22 cellular contexts compared by ENCODE assay signal in the genomic region with DNA sequence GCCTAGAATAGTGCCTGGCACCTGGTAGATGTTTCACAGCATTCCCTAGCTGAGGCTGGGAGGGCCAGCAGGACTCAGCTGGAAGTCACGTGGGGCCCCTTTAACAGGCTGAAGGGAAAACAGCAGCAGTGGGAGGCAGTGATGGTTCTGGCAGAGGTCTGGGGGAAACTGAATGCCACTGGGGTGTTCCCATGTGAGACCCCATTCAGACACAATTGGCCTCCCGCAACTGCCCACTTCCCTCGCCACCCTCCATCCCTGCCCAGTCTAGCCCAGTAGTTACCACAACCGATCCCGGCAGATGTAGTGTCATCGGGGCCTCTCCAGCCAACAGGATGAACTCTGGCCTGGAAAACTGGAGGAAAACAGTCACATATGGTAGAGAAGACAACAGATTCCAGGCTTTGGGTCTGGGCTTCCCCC. TPM values are rescaled to one million over a fixed set of nuclear protein-coding genes. Genes with fewer than 3 reads are reported as not detected.
"Had no signal": no experiment of that assay in that cellular context is flagged by ENCODE, and none has a peak within 500 bp of the region (broad histone marks: within the 10 kb centered on the region; RNA-seq: fewer than 3 reads in every experiment).

No MANE protein-coding gene starts in this region.

- H3K36me3 Mint-ChIP-seq: activated naive CD8-positive, alpha-beta T cell treated with anti-CD3 and anti-CD28 coated beads, Interleukin-2, amount 10 ng/mL, durations not matched to agents 7 days and 5 days had no signal

- ATAC-seq: T-helper 17 cell had no signal

- H3K9me3 ChIP-seq: adrenal gland had no signal

- H3K27ac ChIP-seq: adrenal gland, PC-9 had no signal

- H3K4me2 ChIP-seq: PC-9 had no signal

- H3K27me3 ChIP-seq: adrenal gland had no signal

- H2AFZ ChIP-seq: PC-9 had no signal

- H3K4me1 Mint-ChIP-seq: activated B cell treated with CpG ODN at 0.5 μM for 24 hours; activated CD4-positive, alpha-beta T cell treated with anti-CD3 and anti-CD28 coated beads, Interleukin-2, amount 10 ng/mL, durations not matched to agents 24 days and 14 days; T-helper 17 cell had no signal

- DNase-seq: activated B cell treated with CpG ODN at 0.5 μM for 24 hours; activated CD4-positive, alpha-beta T cell treated with anti-CD3 and anti-CD28 coated beads for 1 hour; activated CD4-positive, alpha-beta T cell treated with anti-CD3 and anti-CD28 coated beads, Interleukin-2, amount 10 ng/mL, durations not matched to agents 24 days and 14 days; activated CD4-positive, alpha-beta T cell treated with anti-CD3 and anti-CD28 coated beads, Interleukin-2, amount 50 U/mL, for 48 hours; activated naive CD4-positive, alpha-beta T cell treated with anti-CD3 and anti-CD28 coated beads, Interleukin-2, amount 50 U/mL, for 16 hours; activated naive CD8-positive, alpha-beta T cell treated with anti-CD3 and anti-CD28 coated beads, Interleukin-2, amount 10 ng/mL, durations not matched to agents 7 days and 5 days; activated T-cell treated with anti-CD3 and anti-CD28 coated beads, Interleukin-2, amount 50 U/mL, for 1 hour; anterior cingulate cortex; Karpas-422; NCI-H1105 treated with DMSO at 0.1 percent for 48 hours; NCI-H1436 treated with DMSO at 0.1 percent for 48 hours; NCI-H187; NCI-H2081; NCI-H510A treated with DMSO at 0.1 percent for 48 hours; NCI-H69; PC-9; SHP77 treated with DMSO at 0.1 percent for 48 hours; T-helper 17 cell; T-helper 9 cell had no signal

- H3K4me1 ChIP-seq: adrenal gland had no signal

- H3K4me3 Mint-ChIP-seq: activated B cell treated with CpG ODN at 0.5 μM for 24 hours; activated CD4-positive, alpha-beta T cell treated with anti-CD3 and anti-CD28 coated beads, Interleukin-2, amount 10 ng/mL, durations not matched to agents 24 days and 14 days; activated naive CD8-positive, alpha-beta T cell treated with anti-CD3 and anti-CD28 coated beads, Interleukin-2, amount 10 ng/mL, durations not matched to agents 7 days and 5 days; T-helper 17 cell had no signal

- H3K27me3 Mint-ChIP-seq: activated CD4-positive, alpha-beta T cell treated with anti-CD3 and anti-CD28 coated beads, Interleukin-2, amount 10 ng/mL, durations not matched to agents 24 days and 14 days; activated naive CD8-positive, alpha-beta T cell treated with anti-CD3 and anti-CD28 coated beads, Interleukin-2, amount 10 ng/mL, durations not matched to agents 7 days and 5 days had no signal

- H3K27ac Mint-ChIP-seq: activated B cell treated with CpG ODN at 0.5 μM for 24 hours; activated CD4-positive, alpha-beta T cell treated with anti-CD3 and anti-CD28 coated beads, Interleukin-2, amount 10 ng/mL, durations not matched to agents 24 days and 14 days; activated naive CD8-positive, alpha-beta T cell treated with anti-CD3 and anti-CD28 coated beads, Interleukin-2, amount 10 ng/mL, durations not matched to agents 7 days and 5 days; T-helper 17 cell had no signal

- H3K9me3 Mint-ChIP-seq: activated B cell treated with CpG ODN at 0.5 μM for 24 hours; activated CD4-positive, alpha-beta T cell treated with anti-CD3 and anti-CD28 coated beads, Interleukin-2, amount 10 ng/mL, durations not matched to agents 24 days and 14 days; activated naive CD8-positive, alpha-beta T cell treated with anti-CD3 and anti-CD28 coated beads, Interleukin-2, amount 10 ng/mL, durations not matched to agents 7 days and 5 days had no signal

- H3K4me3 ChIP-seq: adrenal gland, PC-9 had no signal

- H3K36me3 ChIP-seq: adrenal gland had no signal

RNA-seq across cellular contexts. Expression of gene FRMPD2, which starts 38.3 kb away (rescaled TPM):
- total RNA-seq: activated B cell treated with CpG ODN at 0.5 μM for 24 hours; activated CD4-positive, alpha-beta T cell treated with anti-CD3 and anti-CD28 coated beads, Interleukin-2, amount 10 ng/mL, durations not matched to agents 24 days and 14 days; activated naive CD8-positive, alpha-beta T cell treated with anti-CD3 and anti-CD28 coated beads, Interleukin-2, amount 10 ng/mL, durations not matched to agents 7 days and 5 days; cardiac septum; SK-MEL-5 had no signal
- polyA plus RNA-seq: adrenal gland had no signal
